Comparison of ENCODE assay signal across 26 cellular contexts in the genomic region with DNA sequence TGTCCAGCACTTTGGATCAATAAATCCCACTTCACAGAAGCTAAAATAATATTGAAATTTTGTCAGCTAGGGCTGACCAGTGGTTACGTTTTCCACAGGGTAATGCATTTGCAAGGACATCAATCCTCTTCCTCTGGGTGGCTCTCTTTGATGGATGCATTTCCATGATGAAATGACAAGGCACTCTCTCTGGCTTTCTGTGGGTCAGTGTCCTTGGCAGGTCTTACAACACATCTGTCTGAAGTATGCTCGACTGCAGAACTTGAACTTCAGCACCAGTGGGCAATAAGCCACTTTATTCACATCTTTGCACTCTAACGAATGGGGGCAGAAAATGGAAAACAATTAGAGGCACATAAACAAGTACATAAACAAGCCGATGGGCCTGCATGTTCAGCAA.
DNase-seq lines count a peak whose midpoint lies in the region; ATAC-seq, FAIRE-seq and TF ChIP-seq lines count a peak whose summit lies in the region.
"Had no signal": no experiment of that assay in that cellular context is flagged by ENCODE, and none has a peak within 500 bp of the region (broad histone marks: within the 10 kb centered on the region; RNA-seq: fewer than 3 reads in every experiment).

No MANE protein-coding gene starts in this region.

- peaks cover 29% of the 10 kb centered on the region for H3F3A ChIP-seq in SK-N-SH (replicated peaks; ENCODE audit: insufficient read depth)

- CTCF ChIA-PET in SK-N-SH (lab: Yijun Ruan, JAX), result no interaction called here

- H3K9ac ChIP-seq in SK-N-SH (no peak overlapping the region), adipocyte (ENCODE audit: low read length) (peak overlapping the region; percentile 65)
- H3K9ac ChIP-seq: BLaER1 had no signal

- no peaks in the 10 kb centered on the region for H3K27me3 ChIP-seq in SK-N-SH (ENCODE audit: insufficient read depth)
- H3K27me3 ChIP-seq in adipocyte (replicated peaks; ENCODE audit: control insufficient read depth, insufficient read depth, low read length), result no peaks in the 10 kb centered on the region
- no peaks in the 10 kb centered on the region for H3K27me3 ChIP-seq in hepatocyte
- no peaks in the 10 kb centered on the region for H3K27me3 ChIP-seq in small intestine (ENCODE audit: control insufficient read depth in 2 of 2, insufficient read depth in 2 of 2, low read length in 2 of 2)
- no peaks in the 10 kb centered on the region for H3K27me3 ChIP-seq in tibial artery
- H3K27me3 ChIP-seq: BLaER1, body of pancreas had no signal

- H3K9me3 ChIP-seq in SK-N-SH, result no peaks in the 10 kb centered on the region
- no peaks in the 10 kb centered on the region for H3K9me3 ChIP-seq in adipocyte (ENCODE audit: control insufficient read depth, low read length)
- no peaks in the 10 kb centered on the region for H3K9me3 ChIP-seq in hepatocyte (ENCODE audit: low read depth)
- no peaks in the 10 kb centered on the region for H3K9me3 ChIP-seq in small intestine (ENCODE audit: control insufficient read depth, low read depth)
- H3K9me3 ChIP-seq in tibial artery, result no peaks in the 10 kb centered on the region
- H3K9me3 ChIP-seq: BLaER1, body of pancreas had no signal

- H3K9me2 ChIP-seq in SK-N-SH (0 out of 2 replicates have a peak, but pooled peaks cover 2% of the 10 kb centered on the region), hepatocyte (replicated peaks; ENCODE audit: insufficient read depth) (no peaks in the 10 kb centered on the region)

- no peak for ATAC-seq in SK-N-SH treated with all-trans-retinoic acid at 6 μM for 48 hours
- ATAC-seq: body of pancreas; stimulated activated naive CD8-positive, alpha-beta T cell treated with anti-CD3 and anti-CD28 coated beads, Interleukin-15, amount 100 ng/mL, for 72 hours had no signal

- H3K36me3 ChIP-seq in SK-N-SH (replicated peaks in 1 of 2; ENCODE audit: control insufficient read depth in 1 of 2, insufficient read depth in 2 of 2, low read length in 1 of 2) (peaks cover 0 to 50% of the 10 kb centered on the region in 2 experiments), adipocyte (ENCODE audit: control insufficient read depth, insufficient read depth, low read length, severe bottlenecking) (no peaks in the 10 kb centered on the region), hepatocyte (replicated peaks; ENCODE audit: insufficient read depth, low read depth) (no peaks in the 10 kb centered on the region), small intestine (ENCODE audit: control insufficient read depth in 2 of 2, insufficient read depth in 2 of 2, low read length in 2 of 2) (no peaks in the 10 kb centered on the region), tibial artery (no peaks in the 10 kb centered on the region)
- H3K36me3 ChIP-seq: BLaER1 had no signal

- TF ChIP-seq EP300 in SK-N-SH (IDR thresholded peaks at IDR 0.05; ENCODE audit: borderline replicate concordance in 1 of 2, low read depth in 1 of 2, low read length in 1 of 2), result no peak

- TF ChIP-seq POLR2A in H54 (IDR thresholded peaks at IDR 0.05; ENCODE audit: low read depth, low read length), result no peak

- intact Hi-C loops in tibial artery (cut with DNase I; ENCODE audit: low total_unique reads), result no loop called here

- no peak for TF ChIP-seq RAD21 in SK-N-SH (IDR thresholded peaks at IDR 0.05; ENCODE audit: low read length)

- H3K4me2 ChIP-seq in SK-N-SH (0 out of 2 replicates have a peak overlapping the region, but pooled peaks have one; percentile 1), hepatocyte (peak overlapping the region; percentile 61)
- H3K4me2 ChIP-seq: BLaER1 had no signal

- TF ChIP-seq CTCF in SK-N-SH (IDR thresholded peaks at IDR 0.05) (no peak), hepatocyte (IDR thresholded peaks at IDR 0.05; ENCODE audit: poor library complexity) (no peak), tibial artery (IDR thresholded peaks at IDR 0.05) (no peak)

- DNase-seq in SK-N-SH (no peak), adipocyte (ENCODE audit: low read depth) (peak; percentile 59), hepatocyte (ENCODE audit: low spot score) (peak; percentile 54), small intestine (peak; percentile 21), H54 (ENCODE audit: insufficient read length, low spot score) (no peak), tibial artery (no peak)
- DNase-seq in activated CD4-positive, CD25-positive, alpha-beta regulatory T cell (lab: John Stamatoyannopoulos, UW), result no peak
- DNase-seq: 8988T; activated CD4-positive, alpha-beta T cell treated with anti-CD3 and anti-CD28 coated beads, Interleukin-2, amount 50 U/mL, for 4 hours; activated CD8-positive, alpha-beta memory T cell treated with anti-CD3 and anti-CD28 coated beads, Interleukin-2, amount 50 U/mL, for 4 hours; activated naive CD8-positive, alpha-beta T cell treated with anti-CD3 and anti-CD28 coated beads for 36 hours; body of pancreas; COR-L47; DMS79 treated with DMSO at 0.1 percent for 48 hours; immature natural killer cell; mammary epithelial cell; NCI-H1417; NCI-H2107; NCI-H524; RPMI8226; stimulated activated CD4-positive, alpha-beta T cell treated with anti-CD3 and anti-CD28 coated beads, Interleukin-12 subunit alpha, Interleukin-12 subunit beta, amount 100 ng/mL, for 4 hours; stimulated activated naive CD8-positive, alpha-beta T cell treated with anti-CD3 and anti-CD28 coated beads, Interleukin-15, amount 100 ng/mL, for 72 hours had no signal

- no peak for FAIRE-seq in small intestine (lab: Jason Lieb, UNC)
- no peak for FAIRE-seq in H54 (lab: Jason Lieb, UNC)
- FAIRE-seq: colon had no signal

- no peaks in the 10 kb centered on the region for H4K20me1 ChIP-seq in SK-N-SH (ENCODE audit: insufficient read depth)
- no peaks in the 10 kb centered on the region for H4K20me1 ChIP-seq in hepatocyte (ENCODE audit: insufficient read depth, poor library complexity, severe bottlenecking)
- H4K20me1 ChIP-seq: BLaER1 had no signal

- 90% methylated on average over 4 of the region's 4 CpGs for WGBS in SK-N-SH (ENCODE audit: low lambda C conversion rate)
- WGBS in hepatocyte (ENCODE audit: low lambda C conversion rate, missing lambda C conversion rate), result 53% methylated on average over 4 of the region's 4 CpGs
- 45 to 52% (median 50%) methylated on average over 4 of the region's 4 CpGs for WGBS in small intestine, 3 donors

- no peak overlapping the region for H3K4me3 ChIP-seq in SK-N-SH (ENCODE audit: low read depth in 2 of 2, low read length in 1 of 2)
- H3K4me3 ChIP-seq in adipocyte (ENCODE audit: low read length), result peak overlapping the region; percentile 49
- H3K4me3 ChIP-seq in hepatocyte, result no peak overlapping the region
- no peak overlapping the region for H3K4me3 ChIP-seq in small intestine (ENCODE audit: low read depth in 1 of 2, low read length in 2 of 2)
- H3K4me3 ChIP-seq in tibial artery, result no peak overlapping the region
- H3K4me3 ChIP-seq: BLaER1, body of pancreas had no signal

- POLR2A ChIA-PET in SK-N-SH (lab: Yijun Ruan, JAX), result no interaction called here

- H2AFZ ChIP-seq in SK-N-SH (ENCODE audit: low read depth) (no peak overlapping the region), hepatocyte (no peak overlapping the region)

- H3K27ac ChIP-seq in SK-N-SH (ENCODE audit: low read depth in 2 of 2, low read length in 1 of 2), result peak overlapping the region in 1 of 2 experiments; percentile 71; a peak in 2 of 4 replicates
- H3K27ac ChIP-seq in hepatocyte, result peak overlapping the region; percentile 74
- no peak overlapping the region for H3K27ac ChIP-seq in small intestine (ENCODE audit: low read depth in 1 of 2, low read length in 1 of 2)
- H3K27ac ChIP-seq in tibial artery, result no peak overlapping the region
- H3K27ac ChIP-seq: BLaER1, body of pancreas, VCaP had no signal

- H3K4me1 ChIP-seq in SK-N-SH (ENCODE audit: control insufficient read depth in 1 of 2, insufficient read depth in 2 of 2, low read depth in 1 of 2, low read length in 1 of 2) (peaks cover 8 to 9% of the 10 kb centered on the region in 2 experiments; a peak in 2 of 4 replicates), adipocyte (ENCODE audit: control insufficient read depth, insufficient read depth, low read length) (peaks cover 24% of the 10 kb centered on the region), hepatocyte (ENCODE audit: insufficient read depth) (peaks cover 31% of the 10 kb centered on the region), small intestine (ENCODE audit: control insufficient read depth in 2 of 2, insufficient read depth in 1 of 2, low read depth in 1 of 2, low read length in 1 of 2) (peaks cover 0 to 3% of the 10 kb centered on the region in 2 donors), tibial artery (peaks cover 0 to 4% (median under 1%) of the 10 kb centered on the region in 4 donors)
- H3K4me1 ChIP-seq: BLaER1, body of pancreas had no signal

- H3K79me2 ChIP-seq in SK-N-SH (ENCODE audit: insufficient read depth) (no peaks in the 10 kb centered on the region), hepatocyte (no peaks in the 10 kb centered on the region)

TF ChIP-seq in SK-N-SH, 30 proteins besides CTCF, POLR2A, EP300 and RAD21 (continues in another document):
- TF ChIP-seq MEF2A (IDR thresholded peaks at IDR 0.05; ENCODE audit: borderline replicate concordance, low read depth) (no peak), ELF1 (IDR thresholded peaks at IDR 0.05) (no peak)

TF ChIP-seq in SK-N-SH treated with all-trans-retinoic acid at 6 μM for 48 hours, 23 proteins besides CTCF, POLR2A, EP300 and RAD21 (continues in another document):
- no peak for TF ChIP-seq TSHZ2 (CRISPR knock-in tag; IDR thresholded peaks at IDR 0.05)
- TF ChIP-seq GLIS3 (CRISPR knock-in tag; IDR thresholded peaks at IDR 0.05), result no peak
- no peak for TF ChIP-seq TOX (CRISPR knock-in tag; IDR thresholded peaks at IDR 0.05; ENCODE audit: borderline replicate concordance)
- TF ChIP-seq ZC3H10 (CRISPR knock-in tag; IDR thresholded peaks at IDR 0.05), result no peak

Comparison
In these comparisons a context has a peak if more than half of its experiments do, and no peak if none do; other contexts are left out.
1. DNase-seq: peak in adipocyte (single experiment), hepatocyte (single experiment) and small intestine (single experiment); none in SK-N-SH (single experiment), H54 (single experiment), activated CD4-positive, CD25-positive, alpha-beta regulatory T cell (0 of 4) and tibial artery (0 of 2).